In the genomic region with DNA sequence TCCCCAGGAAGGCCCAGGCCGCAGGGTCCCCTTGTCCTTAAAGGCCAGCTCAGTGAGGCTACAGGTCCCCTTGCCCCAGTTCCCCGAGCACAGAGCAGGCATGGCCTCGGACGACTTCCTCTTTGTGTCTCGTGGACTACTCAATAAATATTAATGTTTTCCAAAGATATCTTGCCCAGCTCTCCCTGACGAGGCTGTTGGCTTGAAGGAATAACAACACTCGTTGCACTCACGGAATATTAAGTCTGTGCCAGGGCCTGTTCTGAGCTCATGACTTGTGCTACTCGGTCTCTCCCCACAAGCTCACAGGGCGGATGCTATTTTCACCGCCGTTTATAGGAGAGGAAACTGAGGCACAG, we compare ENCODE assay signal across 16 cellular contexts.
DNase-seq lines count a peak whose midpoint lies in the region; ATAC-seq, FAIRE-seq and TF ChIP-seq lines count a peak whose summit lies in the region.
"Had no signal": no experiment of that assay in that cellular context is flagged by ENCODE, and none has a peak within 500 bp of the region (broad histone marks: within the 10 kb centered on the region; RNA-seq: fewer than 3 reads in every experiment).

No MANE protein-coding gene starts in this region.

- H3F3A ChIP-seq in MM.1S (ENCODE audit: insufficient read depth, low read length): peaks cover 10% of the 10 kb centered on the region; the same call in 1 of the 2 replicates

- 96% methylated on average over 12 of the region's 12 CpGs for WGBS in A549 (ENCODE audit: missing lambda C conversion rate)

- H3K9me3 ChIP-seq in A549 (no peaks in the 10 kb centered on the region), MM.1S (replicated peaks; ENCODE audit: insufficient read depth, low read length) (no peaks in the 10 kb centered on the region)
- H3K9me3 ChIP-seq in effector memory CD4-positive, alpha-beta T cell (ENCODE audit: control insufficient read depth, low read length): no peaks in the 10 kb centered on the region

- no peaks in the 10 kb centered on the region for H3K36me3 ChIP-seq in MM.1S (replicated peaks; ENCODE audit: insufficient read depth, low read length)
- no peaks in the 10 kb centered on the region for H3K36me3 ChIP-seq in effector memory CD4-positive, alpha-beta T cell (ENCODE audit: control insufficient read depth, insufficient read depth, low read length)

- no peaks in the 10 kb centered on the region for H3K27me3 ChIP-seq in MM.1S (replicated peaks; ENCODE audit: insufficient read depth, low read length)
- no peaks in the 10 kb centered on the region for H3K27me3 ChIP-seq in effector memory CD4-positive, alpha-beta T cell (replicated peaks; ENCODE audit: control insufficient read depth, insufficient read depth, low read length, poor library complexity, severe bottlenecking)

- no peak for FAIRE-seq in A549 (lab: Jason Lieb, UNC)
- FAIRE-seq: HTR-8/SVneo, islet of Langerhans had no signal

- TF ChIP-seq CTCF in A549 (IDR thresholded peaks at IDR 0.05) (no peak), MM.1S (IDR thresholded peaks at IDR 0.05; ENCODE audit: low read length) (no peak), fibroblast of the aortic adventitia (IDR thresholded peaks at IDR 0.05; ENCODE audit: insufficient read depth, low read length) (no peak)

- no peak overlapping the region for H3K9ac ChIP-seq in MM.1S (ENCODE audit: low read length)

- no peak overlapping the region for H2AFZ ChIP-seq in MM.1S (ENCODE audit: low read length)

- TF ChIP-seq EP300 in A549 (IDR thresholded peaks at IDR 0.05): no peak

- peak overlapping the region; percentile 93 to 96 for H3K27ac ChIP-seq in A549
- peak overlapping the region; percentile 55; the same call in 1 of the 2 replicates for H3K27ac ChIP-seq in MM.1S (ENCODE audit: low read length)
- no peak overlapping the region for H3K27ac ChIP-seq in effector memory CD4-positive, alpha-beta T cell (ENCODE audit: insufficient read depth, low read length, poor library complexity, severe bottlenecking)

- H3K4me2 ChIP-seq in A549 (no peak overlapping the region; the same call in 2 of the 3 replicates), MM.1S (ENCODE audit: low read depth, low read length) (peak overlapping the region; percentile 70; the same call in 1 of the 2 replicates)

- 0 out of 2 replicates have a peak, but pooled peaks cover 2% of the 10 kb centered on the region for H4K20me1 ChIP-seq in MM.1S (ENCODE audit: insufficient read depth, low read length)

- CTCF ChIA-PET in A549 (lab: Yijun Ruan, JAX): interaction anchor here (0.8 to 1.7 kb wide), 2 partner anchors 18 to 351 kb away, joined by 3 to 7 read pairs; no protein-coding TSS in a partner anchor

- ATAC-seq in A549 (no peak), HG03469 (IDR thresholded peaks at IDR 0.05; ENCODE audit: unreplicated experiment) (no peak)

- no peak for TF ChIP-seq RAD21 in A549 (conservative IDR thresholded peaks at IDR 0.05 in 1 of 2, IDR thresholded peaks at IDR 0.05 in 1 of 2)

- H3K4me1 ChIP-seq in A549 (peaks cover 84% of the 10 kb centered on the region), MM.1S (ENCODE audit: low read length) (peaks cover 23% of the 10 kb centered on the region)
- peaks cover 8% of the 10 kb centered on the region for H3K4me1 ChIP-seq in effector memory CD4-positive, alpha-beta T cell (ENCODE audit: control insufficient read depth, insufficient read depth, low read length, poor library complexity, severe bottlenecking)

- peaks cover 95% of the 10 kb centered on the region for H3K79me2 ChIP-seq in MM.1S (ENCODE audit: low read length)

- DNase-seq in A549 (ENCODE audit: low read depth in 1 of 2, low spot score in 1 of 2): no peak
- DNase-seq in MM.1S: no peak
- DNase-seq in fibroblast of the aortic adventitia (ENCODE audit: low read depth): peak; percentile 43
- peak; percentile 22 for DNase-seq in pons (ENCODE audit: low spot score)
- no peak for DNase-seq in effector memory CD4-positive, alpha-beta T cell
- DNase-seq in AG20443 (ENCODE audit: low spot score): no peak
- DNase-seq in NCI-H187 (lab: John Stamatoyannopoulos, UW): no peak
- DNase-seq: activated CD4-positive, alpha-beta T cell treated with anti-CD3 and anti-CD28 coated beads for 4 hours; activated T-cell treated with anti-CD3 and anti-CD28 coated beads for 4 hours; glutamatergic neuron; NCI-H2107; NCI-H748 treated with DMSO at 0.1 percent for 48 hours; stimulated activated CD4-positive, alpha-beta T cell treated with anti-CD3 and anti-CD28 coated beads, Interleukin-12 subunit alpha, Interleukin-12 subunit beta, amount 100 ng/mL, for 4 hours had no signal

- H3K4me3 ChIP-seq in A549 (no peak overlapping the region), MM.1S (ENCODE audit: low read length) (no peak overlapping the region), fibroblast of the aortic adventitia (ENCODE audit: low read depth, low read length) (no peak overlapping the region)
- H3K4me3 ChIP-seq in effector memory CD4-positive, alpha-beta T cell (ENCODE audit: insufficient read depth, low read depth, low read length, poor library complexity, severe bottlenecking): no peak overlapping the region

- POLR2A ChIA-PET in A549 (lab: Yijun Ruan, JAX): no interaction called here

- no peaks in the 10 kb centered on the region for H3K9me2 ChIP-seq in MM.1S (replicated peaks; ENCODE audit: insufficient read depth, low read length)

- no peak for TF ChIP-seq POLR2A in A549 (IDR thresholded peaks at IDR 0.05; ENCODE audit: low read length)

TF ChIP-seq in A549, 52 proteins besides CTCF, POLR2A, EP300 and RAD21:
- no peak for TF ChIP-seq USF2 (IDR thresholded peaks at IDR 0.05)
- TF ChIP-seq ELK1 (IDR thresholded peaks at IDR 0.05; ENCODE audit: low read depth, low read length): no peak
- no peak for TF ChIP-seq KDM1A (IDR thresholded peaks at IDR 0.05; ENCODE audit: low read depth)
- TF ChIP-seq MAZ (IDR thresholded peaks at IDR 0.05; ENCODE audit: borderline replicate concordance, low read depth, low read length): no peak
- no peak for TF ChIP-seq HOXB13 (CRISPR knock-in tag; IDR thresholded peaks at IDR 0.05; ENCODE audit: low read depth)

Comparison
In these comparisons a context has a peak if more than half of its experiments do, and no peak if none do; other contexts are left out.
1. DNase-seq: peak in fibroblast of the aortic adventitia (single experiment) and pons (single experiment); none in A549 (0 of 2), MM.1S (single experiment), effector memory CD4-positive, alpha-beta T cell (0 of 3), AG20443 (single experiment) and NCI-H187 (0 of 2).